In the genomic region with DNA sequence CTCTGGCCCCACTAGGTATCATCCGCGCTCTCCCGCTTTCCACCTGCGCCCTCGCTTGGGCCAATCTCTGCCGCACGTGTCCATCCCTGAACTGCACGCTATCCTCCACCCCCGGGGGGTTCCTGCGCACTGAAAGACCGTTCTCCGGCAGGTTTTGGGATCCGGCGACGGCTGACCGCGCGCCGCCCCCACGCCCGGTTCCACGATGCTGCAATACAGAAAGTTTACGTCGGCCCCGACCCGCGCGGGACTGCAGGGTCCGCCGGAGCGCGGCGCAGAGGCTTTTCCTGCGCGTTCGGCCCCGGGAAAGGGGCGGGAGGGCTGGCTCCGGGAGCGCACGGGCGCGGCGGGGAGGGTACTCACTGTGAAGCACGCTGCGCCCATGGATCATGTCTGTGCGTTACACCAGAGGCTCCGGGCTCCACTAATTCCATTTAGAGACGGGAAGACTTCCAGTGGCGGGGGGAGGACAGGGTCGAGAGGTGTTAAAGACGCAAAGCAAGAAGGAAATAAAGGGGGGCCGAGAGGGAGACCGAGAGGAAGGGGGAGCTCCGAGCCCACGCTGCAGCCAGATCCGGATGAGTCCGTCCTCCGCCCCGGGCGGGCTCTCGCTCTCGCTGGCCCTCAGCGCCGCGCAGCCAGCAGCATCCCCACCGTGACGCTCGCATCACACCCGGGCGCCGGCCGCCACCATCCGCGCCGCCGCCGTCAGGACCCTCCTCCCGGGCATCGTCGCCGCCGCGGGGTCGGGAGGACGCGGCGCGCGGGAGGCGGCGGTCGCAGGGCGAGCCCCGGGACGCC, we compare ENCODE assay signal across 8 cellular contexts. TPM values are rescaled to one million over a fixed set of nuclear protein-coding genes. Genes with fewer than 3 reads are reported as not detected.
DNase-seq lines count a peak whose midpoint lies in the region; ATAC-seq and TF ChIP-seq lines count a peak whose summit lies in the region.

No MANE protein-coding gene starts in this region.

- TF ChIP-seq CTCF in C4-2B (conservative IDR thresholded peaks at IDR 0.05) (no peak), HFF-Myc (IDR thresholded peaks at IDR 0.05; ENCODE audit: low read depth, low read length, missing control alignments) (no peak), WI38 (IDR thresholded peaks at IDR 0.05; ENCODE audit: low read depth, low read length) (no peak)

- H3K79me2 ChIP-seq in mesendoderm (ENCODE audit: control insufficient read depth, insufficient read depth, low read length), result no peaks in the 10 kb centered on the region

- no peak overlapping the region for H2AK5ac ChIP-seq in mesendoderm (ENCODE audit: low read length)

- H2BK5ac ChIP-seq in mesendoderm (ENCODE audit: low read length), result no peak overlapping the region

- peaks cover 33% of the 10 kb centered on the region for H3K27me3 Mint-ChIP-seq in T-helper 2 cell treated with Interferon-gamma antibody and Interleukin-4, amounts not matched to agents 5 μg/mL and 100 μg/mL, for 36 hours (ENCODE audit: low read depth)

- no peaks in the 10 kb centered on the region for H3K4me1 Mint-ChIP-seq in T-helper 2 cell treated with Interferon-gamma antibody and Interleukin-4, amounts not matched to agents 5 μg/mL and 100 μg/mL, for 36 hours (ENCODE audit: low read depth)

- no peak for ATAC-seq in GM21825 (IDR thresholded peaks at IDR 0.05; ENCODE audit: unreplicated experiment)

- no peak overlapping the region for H3K4me3 Mint-ChIP-seq in T-helper 2 cell treated with Interferon-gamma antibody and Interleukin-4, amounts not matched to agents 5 μg/mL and 100 μg/mL, for 36 hours

- H3K4me3 ChIP-seq in HFF-Myc (replicated peaks; ENCODE audit: low read depth, low read length) (peak overlapping the region; percentile 58), WI38 (ENCODE audit: low read depth, low read length) (peak overlapping the region; percentile 54), mesendoderm (ENCODE audit: low read length) (peak overlapping the region; percentile 1)

- peaks cover 1% of the 10 kb centered on the region for H3K27me3 ChIP-seq in mesendoderm (ENCODE audit: insufficient read depth, low read length, poor library complexity)

- H3K27ac ChIP-seq in C4-2B, result peak overlapping the region; percentile 94
- no peak overlapping the region for H3K27ac ChIP-seq in mesendoderm (ENCODE audit: low read depth, low read length)

- DNase-seq in HFF-Myc (ENCODE audit: extremely low read depth, low read depth) (no peak), mesendoderm (peak; percentile 59), KG1 (lab: John Stamatoyannopoulos, UW) (no peak)
- DNase-seq in T-helper 2 cell treated with Interferon-gamma antibody and Interleukin-4, amounts not matched to agents 5 μg/mL and 100 μg/mL, for 36 hours (ENCODE audit: low spot score), result no peak
- no peak for DNase-seq in stimulated activated CD4-positive, alpha-beta T cell treated with anti-CD3 and anti-CD28 coated beads, Interleukin-15, amount 100 ng/mL, for 24 hours

- WGBS in mesendoderm (ENCODE audit: extremely low coverage, insufficient coverage, low lambda C conversion rate), result no CpG with 5 or more reads among the region's 96 CpGs

- no peak overlapping the region for H3K23ac ChIP-seq in mesendoderm (ENCODE audit: low read length)

- H3K36me3 Mint-ChIP-seq in T-helper 2 cell treated with Interferon-gamma antibody and Interleukin-4, amounts not matched to agents 5 μg/mL and 100 μg/mL, for 36 hours (ENCODE audit: low read depth), result no peaks in the 10 kb centered on the region

- no peak overlapping the region for H4K5ac ChIP-seq in mesendoderm (ENCODE audit: low read length)

- H4K8ac ChIP-seq in mesendoderm (ENCODE audit: low read depth, low read length), result no peak overlapping the region

- peak overlapping the region; percentile 86 for H3K56ac ChIP-seq in mesendoderm (ENCODE audit: low read length)

- no peak overlapping the region for H2BK15ac ChIP-seq in mesendoderm (replicated peaks; ENCODE audit: low read depth)

- no peaks in the 10 kb centered on the region for H3K36me3 ChIP-seq in mesendoderm (ENCODE audit: control insufficient read depth, insufficient read depth, low read length)

- no peak overlapping the region for H2BK120ac ChIP-seq in mesendoderm (ENCODE audit: low read depth, low read length)

- no peaks in the 10 kb centered on the region for H3K4me1 ChIP-seq in mesendoderm (ENCODE audit: control insufficient read depth, low read depth, low read length)

- peak overlapping the region; percentile 80 for H3K4me2 ChIP-seq in mesendoderm (ENCODE audit: low read length)

- peak overlapping the region; percentile 68 for H3K18ac ChIP-seq in mesendoderm (ENCODE audit: low read length)

- H3K4ac ChIP-seq in mesendoderm (ENCODE audit: low read depth, low read length), result peak overlapping the region; percentile 48

- H3K27ac Mint-ChIP-seq in T-helper 2 cell treated with Interferon-gamma antibody and Interleukin-4, amounts not matched to agents 5 μg/mL and 100 μg/mL, for 36 hours, result no peak overlapping the region

- H3K79me1 ChIP-seq in mesendoderm (ENCODE audit: low read length), result no peaks in the 10 kb centered on the region

- no peaks in the 10 kb centered on the region for H3K9me3 Mint-ChIP-seq in T-helper 2 cell treated with Interferon-gamma antibody and Interleukin-4, amounts not matched to agents 5 μg/mL and 100 μg/mL, for 36 hours

- peak overlapping the region; percentile 10 for H3K9ac ChIP-seq in mesendoderm (ENCODE audit: low read length)

RNA-seq across cellular contexts. Expression of gene NETO1, which starts 0.7 kb away (rescaled TPM):
- polyA plus RNA-seq in mesendoderm (2013, experiment 1 of 2), result 11.6 TPM
- 12.7 TPM for polyA plus RNA-seq in mesendoderm (2013, experiment 2 of 2)

Comparison
In these comparisons a context has a peak if more than half of its experiments do, and no peak if none do; other contexts are left out.
1. H3K4me3 ChIP-seq: peak in every context shown above with its lines; median percentile 58 in HFF-Myc; 54 in WI38; 1 in mesendoderm.